ENCODE assay signal across 8 cellular contexts in genomic region chr7:30504347-30505173, GRCh38. TPM values are rescaled to one million over a fixed set of nuclear protein-coding genes. Genes with fewer than 3 reads are reported as not detected.
DNase-seq lines count a peak whose midpoint lies in the region; ATAC-seq and TF ChIP-seq lines count a peak whose summit lies in the region.

Gene GGCT (minus strand): TSS chr7:30504829. CDS start chr7:30504709, 120 bp downstream.

- no TSS peak for BruUV-seq in IMR-90 (replicated peaks; lab: Mats Ljungman, UMichigan)

- no peaks in the 10 kb centered on the region for H4K20me1 ChIP-seq in IMR-90 (ENCODE audit: insufficient read depth, low read length)

- dilution Hi-C loops in IMR-90 (cut with HindIII; ENCODE audit: low sequenced_read_pairs, unreplicated experiment): no loop called here

- H3K36me3 ChIP-seq in IMR-90 (ENCODE audit: control insufficient read depth, insufficient read depth, low read length): no peaks in the 10 kb centered on the region; the same call in 1 of the 2 replicates

- peak; percentile 86 for TF ChIP-seq POLR2A in IMR-90 (IDR thresholded peaks at IDR 0.05; ENCODE audit: low read depth, low read length)

- TF ChIP-seq RAD21 in IMR-90 (IDR thresholded peaks at IDR 0.05; ENCODE audit: low read length): 0 out of 2 replicates have a peak, but pooled peaks have one; percentile 10

- CTCF ChIA-PET in IMR-90 (lab: Yijun Ruan, JAX): no interaction called here

- WGBS in IMR-90 (ENCODE audit: extremely low coverage in 2 of 2, insufficient read length in 1 of 2), 2 experiments: 0% methylated on average over 54 of the region's 61 CpGs; no CpG with 5 or more reads in 1 of the 2 experiments

- H3K27me3 ChIP-seq in IMR-90 (ENCODE audit: control insufficient read depth, insufficient read depth, low read length) (no peaks in the 10 kb centered on the region), mononuclear cell (ENCODE audit: insufficient read depth, low read length) (no peaks in the 10 kb centered on the region)

- peak within 1 kb of the TSS; percentile 53; the same call in 1 of the 2 replicates for H4K91ac ChIP-seq in IMR-90 (ENCODE audit: insufficient read depth, low read depth, low read length)

- peak within 1 kb of the TSS; percentile 58 for H2BK5ac ChIP-seq in IMR-90 (ENCODE audit: low read depth, low read length, poor library complexity, severe bottlenecking)

- H3K56ac ChIP-seq in IMR-90 (ENCODE audit: extremely low read depth, insufficient read depth, low read length): peak within 1 kb of the TSS; percentile 51

- peak within 1 kb of the TSS; percentile 97 for H2AFZ ChIP-seq in IMR-90 (replicated peaks; ENCODE audit: low read length, poor library complexity)

- peak within 1 kb of the TSS; percentile 21 for H3K18ac ChIP-seq in IMR-90 (ENCODE audit: low read depth, low read length)

- H3K9me1 ChIP-seq in IMR-90 (ENCODE audit: insufficient read depth, low read length): peaks cover 12% of the 10 kb centered on the region

- peak; percentile 97 for ATAC-seq in GM21528 (IDR thresholded peaks at IDR 0.05; ENCODE audit: low FRiP score, unreplicated experiment)
- ATAC-seq in IMR-90 (ENCODE audit: low read depth): peak; percentile 98

- no peak for TF ChIP-seq CTCF in IMR-90 (conservative IDR thresholded peaks at IDR 0.05; ENCODE audit: low read depth, low read length)

- H4K8ac ChIP-seq in IMR-90 (ENCODE audit: low read depth in 2 of 2, low read length in 2 of 2): peak within 1 kb of the TSS; percentile 81 to 97

- peak within 1 kb of the TSS; percentile 91 for H3K14ac ChIP-seq in IMR-90 (replicated peaks; ENCODE audit: low read depth, low read length)

- 0 out of 2 replicates have a peak within 1 kb of the TSS, but pooled peaks have one; percentile 21 for H2AK5ac ChIP-seq in IMR-90 (ENCODE audit: low read depth, low read length)

- H3K79me1 ChIP-seq in IMR-90 (ENCODE audit: low read depth in 1 of 2, low read length in 2 of 2): peaks cover 14 to 37% of the 10 kb centered on the region in 2 experiments

- DNase-seq in DMS 273 treated with DMSO at 0.1 percent for 48 hours (lab: John Stamatoyannopoulos, UW) (peak; percentile 99), IMR-90 (peak; percentile 98), OCI-M1 (lab: John Stamatoyannopoulos, UW) (peak; percentile 97), activated T-cell treated with anti-CD3 and anti-CD28 coated beads for 24 hours (ENCODE audit: low read depth) (peak; percentile 95), epidermal melanocyte (ENCODE audit: insufficient read length, low spot score) (peak; percentile 89)
- DNase-seq in stimulated activated CD8-positive, alpha-beta memory T cell treated with anti-CD3 and anti-CD28 coated beads, Interleukin-4, amount 100 ng/mL, for 1 hour (ENCODE audit: low read depth in 2 of 2, low spot score in 1 of 2): peak; percentile 91 to 95

- peak within 1 kb of the TSS; percentile 100 for H3K4me2 ChIP-seq in IMR-90 (ENCODE audit: low read depth, low read length)

- peak within 1 kb of the TSS; percentile 65 for H3K23ac ChIP-seq in IMR-90 (ENCODE audit: low read depth, low read length)

- intact Hi-C loops in IMR-90 (cut with micrococcal nuclease): loop anchor here (2.0 to 10.0 kb wide), 2 partner anchors 26 to 230 kb away; partner anchors contain the start of gene NOD1

- POLR2A ChIA-PET in IMR-90 (lab: Charles Lee; ENCODE audit: unreplicated experiment): no interaction called here

- H3K4me3 ChIP-seq in IMR-90 (ENCODE audit: insufficient read depth, low read depth, low read length): peak within 1 kb of the TSS; percentile 80
- peak within 1 kb of the TSS; percentile 72 for H3K4me3 ChIP-seq in mononuclear cell (ENCODE audit: low read length)

- peak within 1 kb of the TSS; percentile 89 for H3K4ac ChIP-seq in IMR-90 (ENCODE audit: low read depth, low read length)

- H2AK9ac ChIP-seq in IMR-90 (replicated peaks; ENCODE audit: low read depth, low read length, poor library complexity): peak within 1 kb of the TSS; percentile 87

- H3K9me3 ChIP-seq in IMR-90 (ENCODE audit: control insufficient read depth, insufficient read depth, low read length) (no peaks in the 10 kb centered on the region), mononuclear cell (ENCODE audit: low read depth, low read length) (no peaks in the 10 kb centered on the region)

- H2BK20ac ChIP-seq in IMR-90 (ENCODE audit: low read depth, low read length): no peak within 1 kb of the TSS

- peak within 1 kb of the TSS; percentile 74 for H4K5ac ChIP-seq in IMR-90 (ENCODE audit: low read depth, low read length)

- in situ Hi-C loops in IMR-90 (cut with MboI; ENCODE audit: low sequenced_read_pairs): no loop called here

- 0 out of 2 replicates have a peak within 1 kb of the TSS, but pooled peaks have one; percentile 55 for H2BK120ac ChIP-seq in IMR-90 (ENCODE audit: low read depth, low read length)

- H2BK15ac ChIP-seq in IMR-90 (ENCODE audit: low read depth, low read length): no peak within 1 kb of the TSS

- H3K9ac ChIP-seq in IMR-90 (ENCODE audit: low read depth, low read length): peak within 1 kb of the TSS; percentile 76

- peak within 1 kb of the TSS; percentile 63 for H3K27ac ChIP-seq in IMR-90 (ENCODE audit: insufficient read depth, low read length)

- peaks cover 7% of the 10 kb centered on the region; the same call in 1 of the 2 replicates for H3K4me1 ChIP-seq in IMR-90 (ENCODE audit: control insufficient read depth, insufficient read depth, low read length)
- peaks cover 27% of the 10 kb centered on the region for H3K4me1 ChIP-seq in mononuclear cell (ENCODE audit: insufficient read depth, low read length)

TF ChIP-seq in IMR-90, 13 proteins besides CTCF, POLR2A, EP300 and RAD21:
- TF ChIP-seq BHLHE40 (IDR thresholded peaks at IDR 0.05; ENCODE audit: low read depth, low read length): no peak
- no peak for TF ChIP-seq MXI1 (IDR thresholded peaks at IDR 0.05; ENCODE audit: borderline replicate concordance, low read depth, low read length)
- TF ChIP-seq CEBPB (IDR thresholded peaks at IDR 0.05; ENCODE audit: low read depth, low read length): peak; percentile 92
- TF ChIP-seq SMC3 (IDR thresholded peaks at IDR 0.05; ENCODE audit: low read depth, low read length): peak; percentile 19; the same call in 1 of the 2 replicates
- peak; percentile 20; the same call in 1 of the 2 replicates for TF ChIP-seq MAZ (IDR thresholded peaks at IDR 0.05; ENCODE audit: borderline replicate concordance, low read depth, low read length)
- no peak for TF ChIP-seq RCOR1 (IDR thresholded peaks at IDR 0.05; ENCODE audit: insufficient replicate concordance, low read length)
- no peak for TF ChIP-seq NFE2L2 (IDR thresholded peaks at IDR 0.05; ENCODE audit: low read depth, low read length)
- TF ChIP-seq ELK1 (IDR thresholded peaks at IDR 0.05; ENCODE audit: borderline replicate concordance, low read depth, low read length): no peak
- peak; percentile 28; the same call in 1 of the 2 replicates for TF ChIP-seq FOS (IDR thresholded peaks at IDR 0.05; ENCODE audit: low read depth, low read length)
- no peak for TF ChIP-seq MAFK (IDR thresholded peaks at IDR 0.05; ENCODE audit: low read depth, low read length)
- no peak for TF ChIP-seq CHD1 (IDR thresholded peaks at IDR 0.05; ENCODE audit: low read depth, low read length)
- no peak for TF ChIP-seq RFX5 (IDR thresholded peaks at IDR 0.05; ENCODE audit: low read depth, low read length)
- peak; percentile 10; the same call in 1 of the 2 replicates for TF ChIP-seq USF2 (IDR thresholded peaks at IDR 0.05; ENCODE audit: low read depth, low read length)

RNA-seq across cellular contexts. Expression of gene GGCT, which starts in this region (rescaled TPM):
- total RNA-seq in IMR-90 (2012; rRNA removed) (12.0 and 17.5 TPM in 2 replicates), mononuclear cell (6.6 TPM)
- polyA plus RNA-seq in IMR-90 (2012; rRNA removed): 18.6 and 19.1 TPM in 2 replicates
- polyA plus RNA-seq in IMR-90 (2012; cell fraction: cytosol; rRNA removed): 12.4 and 17.8 TPM in 2 replicates
- polyA plus RNA-seq in IMR-90 (2012; cell fraction: nucleus; rRNA removed; ENCODE audit: low replicate concordance): 3.6 and 4.5 TPM in 2 replicates

Comparison
In these comparisons a context has a peak if more than half of its experiments do, and no peak if none do; other contexts are left out.
1. Peak in every context shown above with its lines: DNase-seq, ATAC-seq, H3K4me3 ChIP-seq and H3K27ac ChIP-seq.